ENCODE assay signal across 9 cellular contexts in genomic region chr1:76668046-76668445, GRCh38.
DNase-seq lines count a peak whose midpoint lies in the region; ATAC-seq and TF ChIP-seq lines count a peak whose summit lies in the region.
"Had no signal": no experiment of that assay in that cellular context is flagged by ENCODE, and none has a peak within 500 bp of the region (broad histone marks: within the 10 kb centered on the region; RNA-seq: fewer than 3 reads in every experiment).

No MANE protein-coding gene starts in this region.

- peak; percentile 12 for DNase-seq in HT1080 (ENCODE audit: low read depth)
- no peak for DNase-seq in mesothelial cell of epicardium (ENCODE audit: low spot score in 2 of 2, unreplicated experiment in 2 of 2)
- no peak for DNase-seq in NCI-H446 treated with DMSO at 0.1 percent for 48 hours (lab: John Stamatoyannopoulos, UW)
- DNase-seq in GM03348 (ENCODE audit: low spot score) = no peak
- DNase-seq in activated CD8-positive, alpha-beta memory T cell treated with anti-CD3 and anti-CD28 coated beads for 24 hours = no peak
- no peak for DNase-seq in activated naive CD4-positive, alpha-beta T cell (lab: John Stamatoyannopoulos, UW)
- DNase-seq: PC-9 had no signal

- H3K9me3 Mint-ChIP-seq in mesothelial cell of epicardium = peaks cover 11% of the 10 kb centered on the region

- H3K4me3 Mint-ChIP-seq in mesothelial cell of epicardium = no peak overlapping the region

- no peak for TF ChIP-seq CTCF in HEK293 (tag by site-specific recombination; IDR thresholded peaks at IDR 0.05)
- TF ChIP-seq CTCF in mesothelial cell of epicardium (IDR thresholded peaks at IDR 0.05; ENCODE audit: unreplicated experiment) = no peak

- no peaks in the 10 kb centered on the region for H3K36me3 Mint-ChIP-seq in mesothelial cell of epicardium

- ATAC-seq in GM18867 (IDR thresholded peaks at IDR 0.05; ENCODE audit: unreplicated experiment) = peak; percentile 90

- no peaks in the 10 kb centered on the region for H3K36me3 ChIP-seq in HEK293 (ENCODE audit: control insufficient read depth in 2 of 2, insufficient read depth in 1 of 2, low read length in 2 of 2)

- no peaks in the 10 kb centered on the region for H3K9me3 ChIP-seq in HEK293 (ENCODE audit: control insufficient read depth, insufficient read depth, low read depth, low read length)

- H3K27me3 Mint-ChIP-seq in mesothelial cell of epicardium (ENCODE audit: low read depth) = no peaks in the 10 kb centered on the region

- H3K27ac Mint-ChIP-seq in mesothelial cell of epicardium = peak overlapping the region; percentile 43

- POLR2A ChIA-PET in HEK293 (lab: Yijun Ruan, JAX) = no interaction called here

- H3K4me3 ChIP-seq in HEK293 (ENCODE audit: low read depth, low read length) = no peak overlapping the region
- H3K4me3 ChIP-seq: PC-9 had no signal

- no peak overlapping the region for H3K27ac ChIP-seq in HEK293 (ENCODE audit: extremely low read depth, low read depth, low read length)
- H3K27ac ChIP-seq: PC-9 had no signal

- peaks cover 8% of the 10 kb centered on the region for H3K4me1 Mint-ChIP-seq in mesothelial cell of epicardium

- no peaks in the 10 kb centered on the region for H3K4me1 ChIP-seq in HEK293 (ENCODE audit: control insufficient read depth, insufficient read depth, low read length)

- CTCF ChIA-PET in HEK293 (lab: Yijun Ruan, JAX) = no interaction called here

TF ChIP-seq in HEK293, 187 proteins besides CTCF, POLR2A, EP300 and RAD21:
- TF ChIP-seq ZNF626 (tag by site-specific recombination; IDR thresholded peaks at IDR 0.05) (no peak), ZNF2 (tag by site-specific recombination; IDR thresholded peaks at IDR 0.05) (no peak), ZNF274 (IDR thresholded peaks at IDR 0.05; ENCODE audit: low read length) (no peak), ZNF274 (tag by site-specific recombination; IDR thresholded peaks at IDR 0.05; ENCODE audit: borderline replicate concordance) (no peak), ZNF610 (tag by site-specific recombination; IDR thresholded peaks at IDR 0.05; ENCODE audit: borderline replicate concordance) (0 out of 2 replicates have a peak, but pooled peaks have one; percentile 34), ZNF843 (tag by site-specific recombination; IDR thresholded peaks at IDR 0.05) (peak; percentile 42; the same call in 1 of the 2 replicates), ZNF121 (tag by site-specific recombination; IDR thresholded peaks at IDR 0.05) (no peak), ZBTB20 (tag by site-specific recombination; IDR thresholded peaks at IDR 0.05) (peak; percentile 34; the same call in 1 of the 2 replicates), ZNF174 (tag by site-specific recombination; IDR thresholded peaks at IDR 0.05) (no peak), SETDB1 (IDR thresholded peaks at IDR 0.05; ENCODE audit: insufficient read length, low read length) (no peak), PRDM4 (tag by site-specific recombination; IDR thresholded peaks at IDR 0.05) (0 out of 2 replicates have a peak, but pooled peaks have one; percentile 17), PBX3 (CRISPR knock-in tag; IDR thresholded peaks at IDR 0.05) (no peak), ZBTB17 (tag by site-specific recombination; IDR thresholded peaks at IDR 0.05) (0 out of 2 replicates have a peak, but pooled peaks have one; percentile 17), FEZF1 (tag by site-specific recombination; IDR thresholded peaks at IDR 0.05) (0 out of 2 replicates have a peak, but pooled peaks have one; percentile 26), ATF2 (tag by site-specific recombination; IDR thresholded peaks at IDR 0.05; ENCODE audit: low read depth) (no peak), ZBTB44 (tag by site-specific recombination; IDR thresholded peaks at IDR 0.05) (peak; percentile 63; the same call in 1 of the 2 replicates), ZNF266 (tag by site-specific recombination; IDR thresholded peaks at IDR 0.05; ENCODE audit: low read depth) (no peak), ZNF394 (tag by site-specific recombination; IDR thresholded peaks at IDR 0.05; ENCODE audit: borderline replicate concordance) (no peak), HOXA7 (CRISPR knock-in tag; IDR thresholded peaks at IDR 0.05; ENCODE audit: borderline replicate concordance) (no peak), ZNF138 (tag by site-specific recombination; IDR thresholded peaks at IDR 0.05; ENCODE audit: borderline replicate concordance) (no peak), OSR2 (tag by site-specific recombination; IDR thresholded peaks at IDR 0.05) (0 out of 2 replicates have a peak, but pooled peaks have one; percentile 34)
